8 cellular contexts compared by ENCODE assay signal in genomic region chr6:31548423-31548873, GRCh38. TPM values are rescaled to one million over a fixed set of nuclear protein-coding genes. Genes with fewer than 3 reads are reported as not detected.
DNase-seq lines count a peak whose midpoint lies in the region; ATAC-seq and TF ChIP-seq lines count a peak whose summit lies in the region.
"Had no signal": no experiment of that assay in that cellular context is flagged by ENCODE, and none has a peak within 500 bp of the region (broad histone marks: within the 10 kb centered on the region; RNA-seq: fewer than 3 reads in every experiment).

No MANE protein-coding gene starts in this region.

- H3K9me3 ChIP-seq in HUES6 (ENCODE audit: control insufficient read depth, insufficient read depth, low read depth, low read length), result no peaks in the 10 kb centered on the region
- H3K9me3 ChIP-seq in spleen, result no peaks in the 10 kb centered on the region

- intact Hi-C loops in spleen (cut with DNase I; ENCODE audit: low total_unique reads), result no loop called here

- peak overlapping the region; percentile 60 for H3K4me3 ChIP-seq in HUES6 (ENCODE audit: low read depth, low read length)
- H3K4me3 ChIP-seq in spleen, result peak overlapping the region in 6 of 8 donors; percentile 34 to 73 (median 45)

- peaks cover 54% of the 10 kb centered on the region for H3K4me1 Mint-ChIP-seq in activated CD4-positive, alpha-beta memory T cell treated with anti-CD3 and anti-CD28 coated beads, Interleukin-2, amount 10 ng/mL, durations not matched to agents 7 days and 5 days
- H3K4me1 Mint-ChIP-seq in glutamatergic neuron (ENCODE audit: low read depth, unreplicated experiment), result peaks cover 9% of the 10 kb centered on the region

- peak overlapping the region; percentile 76 for H3K4me3 Mint-ChIP-seq in activated CD4-positive, alpha-beta memory T cell treated with anti-CD3 and anti-CD28 coated beads, Interleukin-2, amount 10 ng/mL, durations not matched to agents 7 days and 5 days
- peak overlapping the region; percentile 93 for H3K4me3 Mint-ChIP-seq in glutamatergic neuron (ENCODE audit: unreplicated experiment)

- H3K27ac ChIP-seq in HUES6 (ENCODE audit: low read depth, low read length) (0 out of 2 replicates have a peak overlapping the region, but pooled peaks have one; percentile 20), spleen (peak overlapping the region; percentile 69 to 92 (median 87))

- peak overlapping the region; percentile 45 for H3K9ac ChIP-seq in HUES6 (ENCODE audit: low read length)

- CTCF ChIA-PET in activated CD4-positive, alpha-beta memory T cell treated with anti-CD3 and anti-CD28 coated beads, Interleukin-2, amount 10 ng/mL, durations not matched to agents 7 days and 5 days (lab: Charles Lee), result interaction anchor here (0.7 to 24.6 kb wide), 7 partner anchors 11 to 279 kb away, joined by 3 to 751 read pairs (median 3); partner anchors contain the start of genes HSPA1B, LST1, LTB and NCR3

- no peaks in the 10 kb centered on the region for H3K27me3 ChIP-seq in HUES6 (ENCODE audit: control insufficient read depth, insufficient read depth, low read length)
- no peaks in the 10 kb centered on the region for H3K27me3 ChIP-seq in spleen (replicated peaks in 1 of 7)

- peak overlapping the region; percentile 69 for H3K27ac Mint-ChIP-seq in activated CD4-positive, alpha-beta memory T cell treated with anti-CD3 and anti-CD28 coated beads, Interleukin-2, amount 10 ng/mL, durations not matched to agents 7 days and 5 days
- peak overlapping the region; percentile 39 for H3K27ac Mint-ChIP-seq in glutamatergic neuron (ENCODE audit: unreplicated experiment)

- no peak for DNase-seq in activated CD4-positive, alpha-beta memory T cell treated with anti-CD3 and anti-CD28 coated beads, Interleukin-2, amount 10 ng/mL, durations not matched to agents 7 days and 5 days
- DNase-seq in glutamatergic neuron (no peak), spleen (no peak), SW 1271 (lab: John Stamatoyannopoulos, UW) (no peak)
- DNase-seq: NCI-H748 treated with DMSO at 0.1 percent for 48 hours had no signal

- H3K36me3 ChIP-seq in HUES6 (ENCODE audit: control insufficient read depth, insufficient read depth, low read length) (peaks cover 21% of the 10 kb centered on the region), spleen (peaks cover 0 to 34% (median 5%) of the 10 kb centered on the region in 6 donors)

- no peaks in the 10 kb centered on the region for H3K27me3 Mint-ChIP-seq in activated CD4-positive, alpha-beta memory T cell treated with anti-CD3 and anti-CD28 coated beads, Interleukin-2, amount 10 ng/mL, durations not matched to agents 7 days and 5 days
- H3K27me3 Mint-ChIP-seq in glutamatergic neuron (ENCODE audit: unreplicated experiment), result peaks cover 12% of the 10 kb centered on the region

- POLR2A ChIA-PET in activated CD4-positive, alpha-beta memory T cell treated with anti-CD3 and anti-CD28 coated beads, Interleukin-2, amount 10 ng/mL, durations not matched to agents 7 days and 5 days (lab: Charles Lee), result interaction anchor here (0.7 to 9.9 kb wide), 8 partner anchors 11 to 189 kb away, joined by 3 to 267 read pairs (median 9); partner anchors contain the start of genes BAG6, GPANK1, LST1 and LTB

- ATAC-seq in GM21423 (IDR thresholded peaks at IDR 0.05; ENCODE audit: unreplicated experiment), result no peak
- no peak for ATAC-seq in GM21529 (IDR thresholded peaks at IDR 0.05; ENCODE audit: unreplicated experiment)

- H3K4me1 ChIP-seq in HUES6 (ENCODE audit: control insufficient read depth, insufficient read depth, low read length), result peaks cover 15% of the 10 kb centered on the region; the same call in 1 of the 2 replicates
- H3K4me1 ChIP-seq in spleen, result peaks cover 17 to 78% (median 61%) of the 10 kb centered on the region in 6 donors

- peaks cover 19% of the 10 kb centered on the region for H3K36me3 Mint-ChIP-seq in activated CD4-positive, alpha-beta memory T cell treated with anti-CD3 and anti-CD28 coated beads, Interleukin-2, amount 10 ng/mL, durations not matched to agents 7 days and 5 days (ENCODE audit: low read depth)
- H3K36me3 Mint-ChIP-seq in glutamatergic neuron (ENCODE audit: unreplicated experiment), result no peaks in the 10 kb centered on the region

- WGBS in spleen, 5 donors, result 88 to 92% (median 92%) methylated on average over 3 of the region's 3 CpGs

- no peaks in the 10 kb centered on the region for H3K9me3 Mint-ChIP-seq in activated CD4-positive, alpha-beta memory T cell treated with anti-CD3 and anti-CD28 coated beads, Interleukin-2, amount 10 ng/mL, durations not matched to agents 7 days and 5 days
- peaks cover 22% of the 10 kb centered on the region for H3K9me3 Mint-ChIP-seq in glutamatergic neuron (ENCODE audit: unreplicated experiment)

- TF ChIP-seq CTCF in glutamatergic neuron (IDR thresholded peaks at IDR 0.05; ENCODE audit: partially characterized antibody, unreplicated experiment) (no peak), spleen (IDR thresholded peaks at IDR 0.05 in 8 of 11, conservative IDR thresholded peaks at IDR 0.05 in 3 of 11) (no peak)

- TF ChIP-seq POLR2A in spleen (IDR thresholded peaks at IDR 0.05), result no peak

RNA-seq across cellular contexts. Expression of gene NFKBIL1, which starts 1.0 kb away (rescaled TPM):
- 10 to 100 TPM; 22.8 to 23.6 TPM for total RNA-seq in activated CD4-positive, alpha-beta memory T cell treated with anti-CD3 and anti-CD28 coated beads, Interleukin-2, amount 10 ng/mL, durations not matched to agents 7 days and 5 days
- total RNA-seq in glutamatergic neuron (ENCODE audit: unreplicated experiment) (29.8 TPM), spleen (10 to 100 TPM; 11.0 to 36.3 (median 19.4) TPM)
- polyA plus RNA-seq in spleen, result 10 to 100 TPM; 16.9 to 24.2 (median 19.3) TPM

RNA-seq across cellular contexts. Expression of gene ATP6V1G2, which starts 2.0 kb away (rescaled TPM):
- 1 to 10 TPM; 2.7 to 3.8 TPM for total RNA-seq in activated CD4-positive, alpha-beta memory T cell treated with anti-CD3 and anti-CD28 coated beads, Interleukin-2, amount 10 ng/mL, durations not matched to agents 7 days and 5 days
- 95.6 TPM for total RNA-seq in glutamatergic neuron (ENCODE audit: unreplicated experiment)
- total RNA-seq in spleen, result 1 to 10 TPM; 2.0 to 3.7 (median 2.7) TPM
- polyA plus RNA-seq in spleen, result 1 to 10 TPM; 1.9 to 2.7 (median 2.2) TPM

RNA-seq across cellular contexts. Expression of gene DDX39B, which starts 6.6 kb away (rescaled TPM):
- total RNA-seq in activated CD4-positive, alpha-beta memory T cell treated with anti-CD3 and anti-CD28 coated beads, Interleukin-2, amount 10 ng/mL, durations not matched to agents 7 days and 5 days, result 100 to 1,000 TPM; 427 to 434 TPM
- 526 TPM for total RNA-seq in glutamatergic neuron (ENCODE audit: unreplicated experiment)
- total RNA-seq in spleen, result 100 to 1,000 TPM; 291 to 417 (median 354) TPM
- polyA plus RNA-seq in spleen, result 100 to 1,000 TPM; 316 to 768 (median 493) TPM

RNA-seq across cellular contexts. Expression of gene MCCD1, which starts 19.7 kb away (rescaled TPM):
- not detected for total RNA-seq in activated CD4-positive, alpha-beta memory T cell treated with anti-CD3 and anti-CD28 coated beads, Interleukin-2, amount 10 ng/mL, durations not matched to agents 7 days and 5 days
- total RNA-seq in glutamatergic neuron (ENCODE audit: unreplicated experiment) (not detected), spleen (not detected)
- polyA plus RNA-seq in spleen, result not detected

RNA-seq across cellular contexts. Expression of gene LTA, which starts 23.6 kb away (rescaled TPM):
- 10 to 100 TPM; 37.2 to 38.4 TPM for total RNA-seq in activated CD4-positive, alpha-beta memory T cell treated with anti-CD3 and anti-CD28 coated beads, Interleukin-2, amount 10 ng/mL, durations not matched to agents 7 days and 5 days
- not detected for total RNA-seq in glutamatergic neuron (ENCODE audit: unreplicated experiment)
- 10 to 100 TPM in 1 of 7 donors, 1 to 10 TPM in 6; 2.4 to 14.4 (median 5.1) TPM for total RNA-seq in spleen
- 1 to 10 TPM; 6.8 to 9.2 (median 7.3) TPM for polyA plus RNA-seq in spleen

Comparison
In these comparisons a context has a peak if more than half of its experiments do, and no peak if none do; other contexts are left out.
1. RNA of gene ATP6V1G2, which starts 2.0 kb away (total RNA-seq): 95.6 TPM in glutamatergic neuron (single experiment); 2.7 to 3.8 TPM in activated CD4-positive, alpha-beta memory T cell treated with anti-CD3 and anti-CD28 coated beads, Interleukin-2, amount 10 ng/mL, durations not matched to agents 7 days and 5 days and 2.0 to 3.7 TPM in spleen; every median in the first group is over 10 times any median in the second.